23 cellular contexts compared by ENCODE assay signal in the genomic region with DNA sequence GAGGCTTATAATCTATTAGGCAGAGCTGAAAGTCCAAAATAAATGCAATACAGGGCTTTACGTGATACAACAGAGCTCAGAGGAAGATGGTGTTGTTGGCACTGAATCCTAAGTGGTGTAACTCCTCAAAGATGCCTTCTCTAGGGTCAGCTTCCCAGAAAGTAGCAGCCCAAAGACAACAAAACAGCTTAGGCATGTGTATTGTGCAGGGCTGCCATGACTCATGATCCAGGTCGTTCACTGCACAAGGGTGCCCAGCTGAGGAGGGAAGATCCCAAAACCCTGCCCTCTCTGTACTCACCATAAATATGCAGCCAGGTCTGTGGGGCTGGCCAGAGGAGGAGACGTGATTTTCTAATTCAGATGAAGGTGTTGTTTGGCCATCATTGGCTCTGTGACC. TPM values are rescaled to one million over a fixed set of nuclear protein-coding genes. Genes with fewer than 3 reads are reported as not detected.
DNase-seq lines count a peak whose midpoint lies in the region; ATAC-seq and TF ChIP-seq lines count a peak whose summit lies in the region.
"Had no signal": no experiment of that assay in that cellular context is flagged by ENCODE, and none has a peak within 500 bp of the region (broad histone marks: within the 10 kb centered on the region; RNA-seq: fewer than 3 reads in every experiment).

No MANE protein-coding gene starts in this region.

- POLR2A ChIA-PET in PC-3 (lab: Charles Lee; ENCODE audit: unreplicated experiment), result interaction anchor here (0.6 kb wide), 1 partner anchor 66 kb away, joined by 8 read pairs; no protein-coding TSS in a partner anchor

- H3K4me1 ChIP-seq in PC-3 (ENCODE audit: insufficient read depth, low read length) (no peaks in the 10 kb centered on the region), gastroesophageal sphincter (peaks cover 0 to 92% (median 14%) of the 10 kb centered on the region in 3 donors)
- H3K4me1 ChIP-seq: pancreas, SJCRH30 had no signal

- H3K4me2 ChIP-seq in PC-3 (ENCODE audit: low read length), result no peak overlapping the region
- H3K4me2 ChIP-seq: GM23338 had no signal

- no peak overlapping the region for H2AFZ ChIP-seq in PC-3 (ENCODE audit: low read length)
- H2AFZ ChIP-seq: GM23338 had no signal

- no peaks in the 10 kb centered on the region for H3K79me2 ChIP-seq in PC-3 (ENCODE audit: low read length)

- no peaks in the 10 kb centered on the region for H4K20me1 ChIP-seq in PC-3 (ENCODE audit: low read length)

- H3K27ac ChIP-seq in PC-3 (ENCODE audit: low read length) (no peak overlapping the region), gastroesophageal sphincter (no peak overlapping the region)
- H3K27ac ChIP-seq: pancreas, SJCRH30, WERI-Rb-1 had no signal

- no peak for DNase-seq in PC-3
- DNase-seq in astrocyte of the hippocampus (ENCODE audit: low read depth, low spot score), result peak; percentile 47
- DNase-seq in skeletal muscle cell (ENCODE audit: low read depth), result peak; percentile 81
- no peak for DNase-seq in germinal center (ENCODE audit: low spot score)
- no peak for DNase-seq in cerebellar cortex (ENCODE audit: low spot score)
- DNase-seq in epidermal melanocyte (ENCODE audit: insufficient read length, low spot score), result no peak
- DNase-seq in foreskin melanocyte, result no peak
- DNase-seq: activated gamma-delta T cell; CD8-positive, alpha-beta memory T cell; hypothalamus; MV-4-11; NCI-H1694 treated with DMSO at 0.1 percent for 48 hours; NCI-H748 treated with DMSO at 0.1 percent for 48 hours; OCI-M1; pancreas; SJCRH30; small intestine; stimulated activated CD4-positive, alpha-beta T cell treated with anti-CD3 and anti-CD28 coated beads, Interleukin-2, amount 100 ng/mL, for 48 hours; T-helper 2 cell; WERI-Rb-1 had no signal

- H3K27me3 ChIP-seq in PC-3 (ENCODE audit: low read length) (peaks cover 83% of the 10 kb centered on the region), gastroesophageal sphincter (no peaks in the 10 kb centered on the region)
- H3K27me3 ChIP-seq: esophagus muscularis mucosa, pancreas, SJCRH30 had no signal

- intact Hi-C loops in PC-3 (cut with micrococcal nuclease), result no loop called here

- no peak overlapping the region for H3K4me3 ChIP-seq in PC-3 (ENCODE audit: low read length)
- H3K4me3 ChIP-seq in gastroesophageal sphincter, result no peak overlapping the region
- H3K4me3 ChIP-seq in skeletal muscle cell (ENCODE audit: low read depth, low read length), result no peak overlapping the region
- H3K4me3 ChIP-seq: esophagus muscularis mucosa, GM23338, pancreas, SJCRH30 had no signal

- peak; percentile 15; the same call in 1 of the 2 replicates for ATAC-seq in PC-3
- peak; percentile 49 for ATAC-seq in gastroesophageal sphincter
- ATAC-seq: GM23338, pancreas had no signal

- 82 to 86% methylated on average over 1 to 3 of the region's 3 CpGs for WGBS in gastroesophageal sphincter (ENCODE audit: low coverage in 1 of 2), 2 donors

- H3K36me3 ChIP-seq in PC-3 (ENCODE audit: low read depth, low read length) (no peaks in the 10 kb centered on the region), gastroesophageal sphincter (peaks cover 0 to 80% of the 10 kb centered on the region in 2 donors)
- H3K36me3 ChIP-seq: SJCRH30, WERI-Rb-1 had no signal

- CTCF ChIA-PET in PC-3 (lab: Charles Lee), result no interaction called here

- no peak overlapping the region for H3K9ac ChIP-seq in PC-3 (ENCODE audit: low read length)

- H3K9me2 ChIP-seq in PC-3 (replicated peaks; ENCODE audit: low read length), result no peaks in the 10 kb centered on the region

- BruUV-seq in PC-3 (replicated peaks; lab: Mats Ljungman, UMichigan), result no TSS peak

- TF ChIP-seq CTCF in PC-3 (conservative IDR thresholded peaks at IDR 0.05; ENCODE audit: low read depth, low read length), result no peak
- no peak for TF ChIP-seq CTCF in gastroesophageal sphincter (IDR thresholded peaks at IDR 0.05)

- H3K9me3 ChIP-seq in PC-3 (ENCODE audit: low read length), result no peaks in the 10 kb centered on the region
- no peaks in the 10 kb centered on the region for H3K9me3 ChIP-seq in gastroesophageal sphincter
- H3K9me3 ChIP-seq: esophagus muscularis mucosa, pancreas, SJCRH30 had no signal

- no peak for TF ChIP-seq EP300 in gastroesophageal sphincter (IDR thresholded peaks at IDR 0.05)

- no peaks in the 10 kb centered on the region for H3F3A ChIP-seq in PC-3 (ENCODE audit: low read length, unreplicated experiment)

- TF ChIP-seq POLR2A in gastroesophageal sphincter (IDR thresholded peaks at IDR 0.05), result no peak

RNA-seq across cellular contexts. Expression of gene NNMT, which starts 59.4 kb away (rescaled TPM):
- total RNA-seq in PC-3 (2014; rRNA removed) (20.8 and 23.3 TPM in 2 replicates), gastroesophageal sphincter (100 to 1,000 TPM in 3 of 4 donors, 10 to 100 TPM in 1; 39.4 to 409 (median 243) TPM)
- total RNA-seq: CD8-positive, alpha-beta memory T cell; GM23338 had no signal

Comparison
In these comparisons a context has a peak if more than half of its experiments do, and no peak if none do; other contexts are left out.
1. DNase-seq: peak in astrocyte of the hippocampus (single experiment) and skeletal muscle cell (single experiment); none in PC-3 (single experiment), germinal center (single experiment), cerebellar cortex (single experiment), epidermal melanocyte (single experiment) and foreskin melanocyte (single experiment).